2 cellular contexts compared by ENCODE assay signal in the genomic region with DNA sequence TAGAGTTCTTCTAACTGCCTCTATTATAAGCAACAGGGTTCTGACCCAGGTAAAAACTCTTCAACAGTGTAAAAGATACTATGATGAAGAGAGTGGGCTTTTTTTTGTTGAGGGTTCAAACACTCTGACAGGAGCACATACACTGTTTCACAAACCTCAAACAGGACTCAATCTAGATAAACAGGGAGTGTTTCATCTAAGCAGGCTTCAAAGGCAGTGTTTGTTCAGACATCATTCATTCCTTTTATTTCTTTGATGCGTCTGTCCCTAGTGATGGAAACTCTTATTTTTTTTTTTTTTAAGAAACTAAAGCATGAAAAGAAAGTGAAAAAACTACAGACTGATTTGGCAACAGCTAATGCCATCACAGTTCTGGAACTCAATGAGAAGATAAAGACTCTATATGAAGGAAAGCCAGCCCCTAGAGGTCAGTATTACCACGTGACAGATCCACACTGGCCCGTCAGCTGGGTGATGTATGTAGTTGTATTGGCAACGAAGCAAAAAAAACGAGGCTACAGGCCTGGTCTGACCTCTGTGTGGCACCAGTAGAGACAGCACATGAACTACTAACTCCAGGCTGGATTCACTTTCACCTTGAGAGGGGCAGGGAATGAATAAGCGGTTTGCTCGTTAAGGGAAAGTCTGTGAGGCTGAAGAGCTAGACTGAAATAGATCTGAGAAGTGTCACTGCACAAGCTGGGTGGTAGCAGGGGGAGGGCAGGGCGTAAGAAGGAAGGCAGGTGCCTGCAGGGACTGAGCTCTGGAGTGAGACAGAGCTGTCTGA.
A peak's percentile ranks its signal among the peaks of the same experiment; 100 is the strongest.
TF ChIP-seq lines count a peak whose summit lies in the region.

No MANE protein-coding gene starts in this region.

TF ChIP-seq in GM12891, 5 proteins besides CTCF, POLR2A, EP300 and RAD21 (continued from another document):
- TF ChIP-seq POLR2AphosphoS5 (IDR thresholded peaks at IDR 0.05; ENCODE audit: low read depth, low read length): no peak

TF ChIP-seq in H1, 55 proteins besides CTCF, POLR2A, EP300 and RAD21 (continued from another document):
- TF ChIP-seq, protein P1, sequence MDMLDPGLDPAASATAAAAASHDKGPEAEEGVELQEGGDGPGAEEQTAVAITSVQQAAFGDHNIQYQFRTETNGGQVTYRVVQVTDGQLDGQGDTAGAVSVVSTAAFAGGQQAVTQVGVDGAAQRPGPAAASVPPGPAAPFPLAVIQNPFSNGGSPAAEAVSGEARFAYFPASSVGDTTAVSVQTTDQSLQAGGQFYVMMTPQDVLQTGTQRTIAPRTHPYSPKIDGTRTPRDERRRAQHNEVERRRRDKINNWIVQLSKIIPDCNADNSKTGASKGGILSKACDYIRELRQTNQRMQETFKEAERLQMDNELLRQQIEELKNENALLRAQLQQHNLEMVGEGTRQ (IDR thresholded peaks at IDR 0.05; ENCODE audit: low read length): peak; percentile 63; the same call in 1 of the 2 replicates
- TF ChIP-seq YY1 (IDR thresholded peaks at IDR 0.05; ENCODE audit: low read depth, low read length): no peak
